Comparison of ENCODE assay signal across 16 cellular contexts in the genomic region with DNA sequence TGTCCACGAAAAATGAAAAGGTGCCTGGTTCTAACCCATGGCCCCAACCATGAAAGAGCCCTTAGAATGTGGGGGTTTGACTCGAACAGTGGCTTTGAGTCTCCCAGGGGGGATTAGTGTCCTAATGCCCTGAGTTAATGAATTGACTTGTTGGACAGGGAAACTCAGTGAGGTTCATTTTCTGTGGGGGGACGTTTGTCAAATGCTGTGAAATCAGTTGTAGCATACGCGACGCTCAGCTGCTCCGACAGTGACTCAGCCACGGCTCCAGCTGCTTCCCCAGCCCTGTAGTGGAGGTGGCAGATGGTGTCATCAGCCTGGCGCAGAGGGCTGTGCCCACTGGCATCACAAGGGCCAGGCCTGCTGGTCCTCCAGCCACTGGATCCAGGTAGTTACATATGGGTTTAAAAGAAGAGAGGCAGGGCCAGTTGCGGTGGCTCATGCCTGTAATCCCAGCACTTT. TPM values are rescaled to one million over a fixed set of nuclear protein-coding genes. Genes with fewer than 3 reads are reported as not detected.
DNase-seq lines count a peak whose midpoint lies in the region; ATAC-seq lines count a peak whose summit lies in the region.
"Had no signal": no experiment of that assay in that cellular context is flagged by ENCODE, and none has a peak within 500 bp of the region (broad histone marks: within the 10 kb centered on the region; RNA-seq: fewer than 3 reads in every experiment).

No MANE protein-coding gene starts in this region.

- peaks cover 22% of the 10 kb centered on the region for H3K27me3 ChIP-seq in H7 (ENCODE audit: control insufficient read depth, insufficient read depth, low read length)

- H3K9me3 Mint-ChIP-seq in naive thymus-derived CD8-positive, alpha-beta T cell: no peaks in the 10 kb centered on the region
- H3K9me3 Mint-ChIP-seq: activated T-helper 17 cell treated with anti-CD3 and anti-CD28 coated beads, Interleukin-2, amount 50 U/mL, for 72 hours; type B pancreatic cell had no signal

- H3K4me1 Mint-ChIP-seq in naive thymus-derived CD8-positive, alpha-beta T cell: peaks cover 3 to 16% (median 10%) of the 10 kb centered on the region in 4 donors
- H3K4me1 Mint-ChIP-seq: activated T-helper 17 cell treated with anti-CD3 and anti-CD28 coated beads, Interleukin-2, amount 50 U/mL, for 72 hours had no signal

- H3K36me3 Mint-ChIP-seq in naive thymus-derived CD8-positive, alpha-beta T cell: no peaks in the 10 kb centered on the region
- H3K36me3 Mint-ChIP-seq: type B pancreatic cell had no signal

- POLR2A ChIA-PET in naive thymus-derived CD8-positive, alpha-beta T cell (lab: Charles Lee): interaction anchor here (0.5 kb wide), 1 partner anchor 33 kb away, joined by 4 read pairs; no protein-coding TSS in a partner anchor

- no peak overlapping the region for H3K4me3 Mint-ChIP-seq in naive thymus-derived CD8-positive, alpha-beta T cell
- H3K4me3 Mint-ChIP-seq: activated T-helper 17 cell treated with anti-CD3 and anti-CD28 coated beads, Interleukin-2, amount 50 U/mL, for 72 hours; type B pancreatic cell had no signal

- no peak overlapping the region for H3K4me3 ChIP-seq in H7 (ENCODE audit: insufficient read depth, low read depth, low read length)

- peaks cover 4 to 47% (median 19%) of the 10 kb centered on the region in 5 donors for H3K27me3 Mint-ChIP-seq in naive thymus-derived CD8-positive, alpha-beta T cell

- H3K36me3 ChIP-seq in H7 (replicated peaks; ENCODE audit: control insufficient read depth, insufficient read depth, low read length): peaks cover 12% of the 10 kb centered on the region

- DNase-seq in Ammon's horn (ENCODE audit: low spot score) (peak; percentile 85), H7 (peak; percentile 49), SHP77 (lab: John Stamatoyannopoulos, UW) (peak; percentile 93 to 95), myocyte (ENCODE audit: low read depth) (peak; percentile 90), NCI-H2029 (lab: John Stamatoyannopoulos, UW) (no peak), GM03348 (ENCODE audit: low spot score) (no peak), DMS153 (lab: John Stamatoyannopoulos, UW) (no peak)
- DNase-seq in naive thymus-derived CD8-positive, alpha-beta T cell: no peak
- DNase-seq: activated CD4-positive, alpha-beta T cell treated with anti-CD3 and anti-CD28 coated beads for 1 hour; effector CD4-positive, alpha-beta T cell; NCI-H187; SW 1271 had no signal

- no peak overlapping the region for H3K27ac Mint-ChIP-seq in naive thymus-derived CD8-positive, alpha-beta T cell
- H3K27ac Mint-ChIP-seq: activated T-helper 17 cell treated with anti-CD3 and anti-CD28 coated beads, Interleukin-2, amount 50 U/mL, for 72 hours; progenitor cell of endocrine pancreas; type B pancreatic cell had no signal

- no peak for ATAC-seq in naive thymus-derived CD8-positive, alpha-beta T cell

RNA-seq across cellular contexts. Expression of gene TMEM235, which starts 3.9 kb away (rescaled TPM):
- total RNA-seq in H7 (2014; rRNA removed; shearing (Covaris generic)): not detected in 2 replicates
- not detected in 2 replicates for total RNA-seq in myocyte
- not detected for polyA plus RNA-seq in myocyte (2012)
- total RNA-seq in naive thymus-derived CD8-positive, alpha-beta T cell: not detected
- polyA plus RNA-seq in naive thymus-derived CD8-positive, alpha-beta T cell: not detected
- total RNA-seq: activated T-helper 17 cell treated with anti-CD3 and anti-CD28 coated beads, Interleukin-2, amount 50 U/mL, for 72 hours; mesenteric fat pad; progenitor cell of endocrine pancreas had no signal

RNA-seq across cellular contexts. Expression of gene BIRC5, which starts 13.4 kb away (rescaled TPM):
- 152 and 154 TPM in 2 replicates for total RNA-seq in H7 (2014; rRNA removed; shearing (Covaris generic))
- total RNA-seq in myocyte: 2.7 and 2.8 TPM in 2 replicates
- polyA plus RNA-seq in myocyte (2012): 0.48 TPM
- under 1 TPM in 1 of 2 experiments, not detected in 1; 0.30 TPM for total RNA-seq in naive thymus-derived CD8-positive, alpha-beta T cell
- not detected for polyA plus RNA-seq in naive thymus-derived CD8-positive, alpha-beta T cell
- total RNA-seq: mesenteric fat pad had no signal

RNA-seq across cellular contexts. Expression of gene AFMID, which starts 40.3 kb away (rescaled TPM):
- 36.4 and 43.0 TPM in 2 replicates for total RNA-seq in H7 (2014; rRNA removed; shearing (Covaris generic))
- total RNA-seq in myocyte: 23.3 and 23.9 TPM in 2 replicates
- polyA plus RNA-seq in myocyte (2012): 39.1 TPM
- total RNA-seq in naive thymus-derived CD8-positive, alpha-beta T cell: 1 to 10 TPM; 1.8 to 2.4 TPM
- polyA plus RNA-seq in naive thymus-derived CD8-positive, alpha-beta T cell: 1 to 10 TPM in 2 of 3 donors, under 1 TPM in 1; 0.41 to 1.7 (median 1.6) TPM

RNA-seq across cellular contexts. Expression of gene TK1, which starts 40.6 kb away (rescaled TPM):
- total RNA-seq in H7 (2014; rRNA removed; shearing (Covaris generic)): 48.4 and 56.5 TPM in 2 replicates
- 3.6 and 4.5 TPM in 2 replicates for total RNA-seq in myocyte
- polyA plus RNA-seq in myocyte (2012): 2.1 TPM
- total RNA-seq in naive thymus-derived CD8-positive, alpha-beta T cell: not detected
- 1 to 10 TPM in 1 of 3 donors, under 1 TPM in 1, not detected in 1; 0.18 to 1.1 TPM for polyA plus RNA-seq in naive thymus-derived CD8-positive, alpha-beta T cell

RNA-seq across cellular contexts. Expression of gene SYNGR2, which starts 59.1 kb away (rescaled TPM):
- total RNA-seq in H7 (2014; rRNA removed; shearing (Covaris generic)): 24.4 and 24.5 TPM in 2 replicates
- 77.0 and 109 TPM in 2 replicates for total RNA-seq in myocyte
- polyA plus RNA-seq in myocyte (2012): 115 TPM
- 10 to 100 TPM; 58.1 to 66.6 TPM for total RNA-seq in naive thymus-derived CD8-positive, alpha-beta T cell
- polyA plus RNA-seq in naive thymus-derived CD8-positive, alpha-beta T cell: 100 to 1,000 TPM in 1 of 3 donors, 10 to 100 TPM in 2; 88.4 to 108 (median 92.1) TPM

Comparison
In these comparisons a context has a peak if more than half of its experiments do, and no peak if none do; other contexts are left out.
1. DNase-seq: peak in Ammon's horn (single experiment), H7 (single experiment), SHP77 (2 of 2) and myocyte (single experiment); none in naive thymus-derived CD8-positive, alpha-beta T cell (0 of 10), NCI-H2029 (single experiment), GM03348 (single experiment) and DMS153 (single experiment).
2. RNA of gene BIRC5, which starts 13.4 kb away (total RNA-seq): 152 to 154 TPM in H7; 2.7 to 2.8 TPM in myocyte and 0.30 TPM in naive thymus-derived CD8-positive, alpha-beta T cell; every median in the first group is over 10 times any median in the second.